ENCODE assay signal across 1 cellular context in the genomic region with DNA sequence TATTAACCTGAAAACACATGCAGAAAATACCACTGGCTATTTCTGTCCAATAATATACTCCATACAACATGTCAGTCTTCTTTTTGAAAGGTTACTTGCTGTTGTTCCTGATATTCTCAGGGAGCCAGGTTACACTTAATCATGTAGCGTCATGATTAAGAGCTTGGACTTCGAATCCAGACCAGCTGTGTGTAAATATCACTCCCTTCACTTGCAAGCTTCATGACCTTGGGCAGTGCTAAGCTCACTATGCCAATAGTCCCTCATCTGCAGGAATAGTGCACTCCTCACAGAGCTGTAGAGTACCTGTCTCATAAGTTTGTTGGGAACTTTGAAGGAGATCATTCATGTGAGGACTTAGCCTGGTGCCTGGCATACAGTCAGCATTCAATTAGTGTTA.
TF ChIP-seq lines count a peak whose summit lies in the region.

No MANE protein-coding gene starts in this region.

TF ChIP-seq in HCT116, 20 proteins besides CTCF, POLR2A, EP300 and RAD21:
- TF ChIP-seq SRF (IDR thresholded peaks at IDR 0.05; ENCODE audit: low read depth) (no peak), SIN3A (IDR thresholded peaks at IDR 0.05; ENCODE audit: low read depth) (no peak), CBX3 (IDR thresholded peaks at IDR 0.05; ENCODE audit: low read depth) (no peak), EZH2 (IDR thresholded peaks at IDR 0.05) (no peak), EGR1 (IDR thresholded peaks at IDR 0.05; ENCODE audit: low read depth) (no peak), YY1 (IDR thresholded peaks at IDR 0.05; ENCODE audit: extremely low read depth, insufficient replicate concordance, low read depth, low read length) (no peak)
- TF ChIP-seq, protein P1, sequence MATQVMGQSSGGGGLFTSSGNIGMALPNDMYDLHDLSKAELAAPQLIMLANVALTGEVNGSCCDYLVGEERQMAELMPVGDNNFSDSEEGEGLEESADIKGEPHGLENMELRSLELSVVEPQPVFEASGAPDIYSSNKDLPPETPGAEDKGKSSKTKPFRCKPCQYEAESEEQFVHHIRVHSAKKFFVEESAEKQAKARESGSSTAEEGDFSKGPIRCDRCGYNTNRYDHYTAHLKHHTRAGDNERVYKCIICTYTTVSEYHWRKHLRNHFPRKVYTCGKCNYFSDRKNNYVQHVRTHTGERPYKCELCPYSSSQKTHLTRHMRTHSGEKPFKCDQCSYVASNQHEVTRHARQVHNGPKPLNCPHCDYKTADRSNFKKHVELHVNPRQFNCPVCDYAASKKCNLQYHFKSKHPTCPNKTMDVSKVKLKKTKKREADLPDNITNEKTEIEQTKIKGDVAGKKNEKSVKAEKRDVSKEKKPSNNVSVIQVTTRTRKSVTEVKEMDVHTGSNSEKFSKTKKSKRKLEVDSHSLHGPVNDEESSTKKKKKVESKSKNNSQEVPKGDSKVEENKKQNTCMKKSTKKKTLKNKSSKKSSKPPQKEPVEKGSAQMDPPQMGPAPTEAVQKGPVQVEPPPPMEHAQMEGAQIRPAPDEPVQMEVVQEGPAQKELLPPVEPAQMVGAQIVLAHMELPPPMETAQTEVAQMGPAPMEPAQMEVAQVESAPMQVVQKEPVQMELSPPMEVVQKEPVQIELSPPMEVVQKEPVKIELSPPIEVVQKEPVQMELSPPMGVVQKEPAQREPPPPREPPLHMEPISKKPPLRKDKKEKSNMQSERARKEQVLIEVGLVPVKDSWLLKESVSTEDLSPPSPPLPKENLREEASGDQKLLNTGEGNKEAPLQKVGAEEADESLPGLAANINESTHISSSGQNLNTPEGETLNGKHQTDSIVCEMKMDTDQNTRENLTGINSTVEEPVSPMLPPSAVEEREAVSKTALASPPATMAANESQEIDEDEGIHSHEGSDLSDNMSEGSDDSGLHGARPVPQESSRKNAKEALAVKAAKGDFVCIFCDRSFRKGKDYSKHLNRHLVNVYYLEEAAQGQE (IDR thresholded peaks at IDR 0.05; ENCODE audit: low read depth): no peak
